ENCODE assay signal across 21 cellular contexts in genomic region chr3:100761951-100762350, GRCh38.
"Had no signal": no experiment of that assay in that cellular context is flagged by ENCODE, and none has a peak within 500 bp of the region (broad histone marks: within the 10 kb centered on the region; RNA-seq: fewer than 3 reads in every experiment).

No MANE protein-coding gene starts in this region.

- H3K9me3 Mint-ChIP-seq: mesothelial cell of epicardium; naive B cell; natural killer cell; stimulated activated effector memory CD8-positive, alpha-beta T cell treated with anti-CD3 and anti-CD28 coated beads, Interleukin-12 subunit alpha, Interleukin-12 subunit beta, amount 100 ng/mL, for 72 hours had no signal

- H3K9me3 ChIP-seq: left ventricle myocardium inferior, pancreas, prostate gland, suprapubic skin, thoracic aorta, tibial artery, upper lobe of right lung had no signal

- DNase-seq: left ventricle myocardium inferior; naive B cell; natural killer cell; nucleus accumbens; posterior cingulate gyrus; retina; right cardiac atrium; stimulated activated CD4-positive, alpha-beta T cell treated with anti-CD3 and anti-CD28 coated beads, Interleukin-4, amount 100 ng/mL, for 24 hours; stimulated activated naive CD4-positive, alpha-beta T cell; tibial artery; upper lobe of right lung had no signal

- H3K27ac ChIP-seq: left ventricle myocardium inferior, pancreas, prostate gland, skin epidermis, suprapubic skin, thoracic aorta, tibial artery, upper lobe of right lung had no signal

- H3K4me1 Mint-ChIP-seq: naive B cell; natural killer cell; stimulated activated effector memory CD8-positive, alpha-beta T cell treated with anti-CD3 and anti-CD28 coated beads, Interleukin-12 subunit alpha, Interleukin-12 subunit beta, amount 100 ng/mL, for 72 hours had no signal

- ATAC-seq: sciatic nerve had no signal

- H3K4me3 Mint-ChIP-seq: mesothelial cell of epicardium; naive B cell; natural killer cell; stimulated activated effector memory CD8-positive, alpha-beta T cell treated with anti-CD3 and anti-CD28 coated beads, Interleukin-12 subunit alpha, Interleukin-12 subunit beta, amount 100 ng/mL, for 72 hours; stimulated activated naive CD8-positive, alpha-beta T cell treated with anti-CD3 and anti-CD28 coated beads, Interleukin-15, Interleukin-2, amounts not matched to agents 100 ng/mL and 50 ng/mL, for 24 hours had no signal

- H3K36me3 Mint-ChIP-seq: mesothelial cell of epicardium, naive B cell, natural killer cell had no signal

- H3K27me3 ChIP-seq: pancreas, suprapubic skin, tibial artery, upper lobe of right lung had no signal

- H3K4me3 ChIP-seq: left ventricle myocardium inferior, lung, pancreas, prostate gland, skin epidermis, suprapubic skin, thoracic aorta, tibial artery, upper lobe of right lung had no signal

- H3K36me3 ChIP-seq: pancreas, prostate gland, suprapubic skin, thoracic aorta, upper lobe of right lung had no signal

- H3K27me3 Mint-ChIP-seq: naive B cell; stimulated activated naive CD8-positive, alpha-beta T cell treated with anti-CD3 and anti-CD28 coated beads, Interleukin-15, Interleukin-2, amounts not matched to agents 100 ng/mL and 50 ng/mL, for 24 hours had no signal

- H3K27ac Mint-ChIP-seq: mesothelial cell of epicardium; naive B cell; natural killer cell; stimulated activated effector memory CD8-positive, alpha-beta T cell treated with anti-CD3 and anti-CD28 coated beads, Interleukin-12 subunit alpha, Interleukin-12 subunit beta, amount 100 ng/mL, for 72 hours; stimulated activated naive CD8-positive, alpha-beta T cell treated with anti-CD3 and anti-CD28 coated beads, Interleukin-15, Interleukin-2, amounts not matched to agents 100 ng/mL and 50 ng/mL, for 24 hours had no signal

- H3K4me1 ChIP-seq: pancreas, prostate gland, suprapubic skin, upper lobe of right lung had no signal
